In genomic region chr17:17778308-17779014, GRCh38 we compare ENCODE assay signal across 12 cellular contexts. TPM values are rescaled to one million over a fixed set of nuclear protein-coding genes. Genes with fewer than 3 reads are reported as not detected.
DNase-seq lines count a peak whose midpoint lies in the region; ATAC-seq and TF ChIP-seq lines count a peak whose summit lies in the region.
"Had no signal": no experiment of that assay in that cellular context is flagged by ENCODE, and none has a peak within 500 bp of the region (broad histone marks: within the 10 kb centered on the region; RNA-seq: fewer than 3 reads in every experiment).

No MANE protein-coding gene starts in this region.

- no peak for ATAC-seq in CD4-positive, alpha-beta T cell (ENCODE audit: poor library complexity)
- no peak for ATAC-seq in central memory CD8-positive, alpha-beta T cell (replicated peaks; ENCODE audit: extremely low read depth, poor library complexity, severe bottlenecking)
- ATAC-seq in right cardiac atrium, result peak; percentile 32 to 38
- no peak for ATAC-seq in natural killer cell
- ATAC-seq in GM19463 (IDR thresholded peaks at IDR 0.05; ENCODE audit: unreplicated experiment), result no peak
- ATAC-seq: foreskin keratinocyte had no signal

- 37% methylated on average over 8 of the region's 8 CpGs for WGBS in right cardiac atrium

- H3K27ac ChIP-seq in CD4-positive, alpha-beta T cell (ENCODE audit: low read depth, low read length), result no peak overlapping the region
- H3K27ac ChIP-seq in right cardiac atrium (ENCODE audit: low read length) (peak overlapping the region; percentile 40), rectal smooth muscle tissue (ENCODE audit: low read depth, low read length) (peak overlapping the region; percentile 79)
- no peak overlapping the region for H3K27ac ChIP-seq in CD4-positive, alpha-beta memory T cell (ENCODE audit: low read depth, low read length)
- H3K27ac ChIP-seq: foreskin keratinocyte, parathyroid adenoma had no signal

- H3K9me3 ChIP-seq in CD4-positive, alpha-beta T cell (ENCODE audit: control insufficient read depth, low read length), result no peaks in the 10 kb centered on the region
- H3K9me3 ChIP-seq in right cardiac atrium (ENCODE audit: control insufficient read depth, low read length), result no peaks in the 10 kb centered on the region
- H3K9me3 ChIP-seq in CD4-positive, alpha-beta memory T cell (ENCODE audit: control insufficient read depth in 1 of 2, low read length in 2 of 2), result no peaks in the 10 kb centered on the region

- H3K36me3 ChIP-seq in rectal smooth muscle tissue (ENCODE audit: control insufficient read depth, insufficient read depth, low read length), result no peaks in the 10 kb centered on the region
- no peaks in the 10 kb centered on the region for H3K36me3 ChIP-seq in CD4-positive, alpha-beta memory T cell (ENCODE audit: insufficient read depth, low read length)

- H3K4me3 Mint-ChIP-seq in CD4-positive, alpha-beta T cell, result peak overlapping the region; percentile 30
- peak overlapping the region; percentile 20 for H3K4me3 Mint-ChIP-seq in central memory CD8-positive, alpha-beta T cell
- H3K4me3 Mint-ChIP-seq in natural killer cell, result no peak overlapping the region
- H3K4me3 Mint-ChIP-seq in CD4-positive, alpha-beta memory T cell, result no peak overlapping the region
- H3K4me3 Mint-ChIP-seq: H9 had no signal

- intact Hi-C loops in CD4-positive, alpha-beta T cell (cut with DNase I, micrococcal nuclease), result loop anchor here in 1 of 2 experiments (5.0 kb wide), 1 partner anchor 96 kb away; the partner anchor contains the start of gene RAI1
- intact Hi-C loops in right cardiac atrium (cut with DNase I) (no loop called here), natural killer cell (cut with micrococcal nuclease) (no loop called here)
- intact Hi-C loops in CD4-positive, alpha-beta memory T cell (cut with micrococcal nuclease), result no loop called here

- H3K4me1 ChIP-seq in right cardiac atrium (ENCODE audit: control insufficient read depth, insufficient read depth, low read length) (peaks cover 16% of the 10 kb centered on the region), rectal smooth muscle tissue (ENCODE audit: control insufficient read depth, insufficient read depth, low read length) (peaks cover 41% of the 10 kb centered on the region)
- H3K4me1 ChIP-seq in CD4-positive, alpha-beta memory T cell (ENCODE audit: insufficient read depth, low read length), result peaks cover 2% of the 10 kb centered on the region

- no peak for TF ChIP-seq CTCF in CD4-positive, alpha-beta T cell (IDR thresholded peaks at IDR 0.05)
- TF ChIP-seq CTCF in natural killer cell (IDR thresholded peaks at IDR 0.05), result no peak

- H3K27me3 Mint-ChIP-seq in CD4-positive, alpha-beta T cell, result no peaks in the 10 kb centered on the region
- peaks cover 10% of the 10 kb centered on the region for H3K27me3 Mint-ChIP-seq in central memory CD8-positive, alpha-beta T cell
- peaks cover 0 to 4% of the 10 kb centered on the region in 2 donors for H3K27me3 Mint-ChIP-seq in natural killer cell (ENCODE audit: low read depth in 2 of 2)
- no peaks in the 10 kb centered on the region for H3K27me3 Mint-ChIP-seq in CD4-positive, alpha-beta memory T cell

- no peak for DNase-seq in CD4-positive, alpha-beta T cell
- DNase-seq in central memory CD8-positive, alpha-beta T cell (ENCODE audit: low spot score in 2 of 2), result no peak
- peak; percentile 87 to 95 (median 91) for DNase-seq in right cardiac atrium
- no peak for DNase-seq in natural killer cell
- DNase-seq in NCI-H146 treated with DMSO at 0.1 percent for 48 hours (lab: John Stamatoyannopoulos, UW; ENCODE audit: unreplicated experiment), result no peak
- no peak for DNase-seq in CD4-positive, alpha-beta memory T cell
- DNase-seq: foreskin keratinocyte, H9, NCI-H2171 treated with DMSO at 0.1 percent for 48 hours had no signal

- H3K4me1 Mint-ChIP-seq in CD4-positive, alpha-beta T cell (ENCODE audit: low read depth), result peaks cover 11% of the 10 kb centered on the region
- peaks cover 11% of the 10 kb centered on the region for H3K4me1 Mint-ChIP-seq in central memory CD8-positive, alpha-beta T cell
- H3K4me1 Mint-ChIP-seq in natural killer cell, result peaks cover 4 to 13% of the 10 kb centered on the region in 2 donors
- peaks cover 0 to 2% (median under 1%) of the 10 kb centered on the region in 4 donors for H3K4me1 Mint-ChIP-seq in CD4-positive, alpha-beta memory T cell

- no peaks in the 10 kb centered on the region for H3K36me3 Mint-ChIP-seq in CD4-positive, alpha-beta T cell (ENCODE audit: low read depth)
- peaks cover 2% of the 10 kb centered on the region for H3K36me3 Mint-ChIP-seq in central memory CD8-positive, alpha-beta T cell (ENCODE audit: insufficient read depth)
- no peaks in the 10 kb centered on the region for H3K36me3 Mint-ChIP-seq in natural killer cell
- no peaks in the 10 kb centered on the region for H3K36me3 Mint-ChIP-seq in CD4-positive, alpha-beta memory T cell

- no peak overlapping the region for H3K9ac ChIP-seq in rectal smooth muscle tissue (ENCODE audit: low read length)
- H3K9ac ChIP-seq: parathyroid adenoma had no signal

- no peaks in the 10 kb centered on the region for H3K9me3 Mint-ChIP-seq in CD4-positive, alpha-beta T cell
- no peaks in the 10 kb centered on the region for H3K9me3 Mint-ChIP-seq in central memory CD8-positive, alpha-beta T cell
- H3K9me3 Mint-ChIP-seq in natural killer cell, result no peaks in the 10 kb centered on the region
- no peaks in the 10 kb centered on the region for H3K9me3 Mint-ChIP-seq in CD4-positive, alpha-beta memory T cell
- H3K9me3 Mint-ChIP-seq: H9 had no signal

- no peaks in the 10 kb centered on the region for H3K27me3 ChIP-seq in CD4-positive, alpha-beta T cell (ENCODE audit: control insufficient read depth, insufficient read depth, low read length)
- no peaks in the 10 kb centered on the region for H3K27me3 ChIP-seq in right cardiac atrium (ENCODE audit: control insufficient read depth, insufficient read depth)
- no peaks in the 10 kb centered on the region for H3K27me3 ChIP-seq in rectal smooth muscle tissue (ENCODE audit: control insufficient read depth, insufficient read depth, low read length)
- H3K27me3 ChIP-seq in CD4-positive, alpha-beta memory T cell (ENCODE audit: insufficient read depth, low read length), result no peaks in the 10 kb centered on the region
- H3K27me3 ChIP-seq: foreskin keratinocyte had no signal

- no peak overlapping the region for H3K27ac Mint-ChIP-seq in CD4-positive, alpha-beta T cell
- H3K27ac Mint-ChIP-seq in central memory CD8-positive, alpha-beta T cell (ENCODE audit: low read depth), result no peak overlapping the region
- no peak overlapping the region for H3K27ac Mint-ChIP-seq in natural killer cell
- H3K27ac Mint-ChIP-seq in CD4-positive, alpha-beta memory T cell, result peak overlapping the region in 2 of 7 donors; percentile 7 to 47
- H3K27ac Mint-ChIP-seq: H9 had no signal

- POLR2A ChIA-PET in CD4-positive, alpha-beta T cell (lab: Charles Lee), result interaction anchor here (1.2 kb wide), 1 partner anchor 14 kb away, joined by 3 read pairs; no protein-coding TSS in a partner anchor
- POLR2A ChIA-PET in CD4-positive, alpha-beta memory T cell (lab: Charles Lee; ENCODE audit: partially characterized antibody), result interaction anchor here (1.2 kb wide), 1 partner anchor 39 kb away, joined by 3 read pairs; no protein-coding TSS in a partner anchor

- H3K4me3 ChIP-seq in right cardiac atrium (ENCODE audit: low read length), result no peak overlapping the region
- H3K4me3 ChIP-seq in rectal smooth muscle tissue (ENCODE audit: low read length), result no peak overlapping the region
- no peak overlapping the region for H3K4me3 ChIP-seq in CD4-positive, alpha-beta memory T cell (ENCODE audit: low read length in 2 of 2)

- CTCF ChIA-PET in CD4-positive, alpha-beta T cell (lab: Charles Lee), result no interaction called here
- CTCF ChIA-PET in CD4-positive, alpha-beta memory T cell (lab: Charles Lee; ENCODE audit: partially characterized antibody), result no interaction called here

RNA-seq across cellular contexts. Expression of gene SREBF1, which starts 58.3 kb away (rescaled TPM):
- total RNA-seq in CD4-positive, alpha-beta T cell, result 100 to 1,000 TPM; 249 to 264 TPM
- total RNA-seq in right cardiac atrium, result 10 to 100 TPM; 28.7 to 41.6 (median 36.2) TPM
- 45.7 TPM for polyA plus RNA-seq in right cardiac atrium
- total RNA-seq in natural killer cell, result 100 to 1,000 TPM in 2 of 3 donors, 10 to 100 TPM in 1; 80.7 to 208 (median 119) TPM
- total RNA-seq in CD4-positive, alpha-beta memory T cell, result 10 to 100 TPM in 1 of 2 experiments, 1 to 10 TPM in 1; 10.0 to 11.7 TPM
- 10 to 100 TPM in 1 of 2 donors, 1 to 10 TPM in 1; 5.0 to 15.5 TPM for polyA plus RNA-seq in CD4-positive, alpha-beta memory T cell

Comparison
In these comparisons a context has a peak if more than half of its experiments do, and no peak if none do; other contexts are left out.
1. ATAC-seq: peak in right cardiac atrium (2 of 2); none in CD4-positive, alpha-beta T cell (single experiment), central memory CD8-positive, alpha-beta T cell (single experiment), natural killer cell (0 of 3) and GM19463 (single experiment).
2. DNase-seq: peak in right cardiac atrium (3 of 3); none in CD4-positive, alpha-beta T cell (0 of 10), central memory CD8-positive, alpha-beta T cell (0 of 2), natural killer cell (single experiment), NCI-H146 treated with DMSO at 0.1 percent for 48 hours (single experiment) and CD4-positive, alpha-beta memory T cell (0 of 5).
3. H3K27ac ChIP-seq: peak in right cardiac atrium (single experiment) and rectal smooth muscle tissue (single experiment); none in CD4-positive, alpha-beta T cell (single experiment) and CD4-positive, alpha-beta memory T cell (single experiment).
4. H3K4me3 Mint-ChIP-seq: peak in CD4-positive, alpha-beta T cell (single experiment) and central memory CD8-positive, alpha-beta T cell (single experiment); none in natural killer cell (single experiment) and CD4-positive, alpha-beta memory T cell (0 of 8).